In the genomic region with DNA sequence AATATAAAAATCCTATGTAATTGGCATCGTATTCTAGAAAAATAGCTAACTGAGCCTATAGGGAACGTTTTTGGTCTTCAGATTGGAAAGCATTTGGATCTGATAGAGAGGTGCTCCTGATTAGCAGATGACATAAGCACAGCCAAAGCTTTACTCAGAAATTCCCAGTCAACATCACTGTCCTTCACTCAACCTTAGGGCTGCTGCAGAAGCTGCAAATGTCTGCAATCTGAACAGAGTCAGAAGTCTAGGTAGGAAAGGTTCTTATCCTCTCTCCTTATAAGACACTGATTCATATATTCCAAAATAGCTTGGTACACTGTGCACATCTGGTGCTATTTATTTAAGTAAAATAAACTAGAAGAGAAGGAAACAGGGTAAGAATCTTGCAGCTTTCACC, we compare ENCODE assay signal across 21 cellular contexts.
"Had no signal": no experiment of that assay in that cellular context is flagged by ENCODE, and none has a peak within 500 bp of the region (broad histone marks: within the 10 kb centered on the region; RNA-seq: fewer than 3 reads in every experiment).

No MANE protein-coding gene starts in this region.

- H3K4me1 Mint-ChIP-seq: mesothelial cell of epicardium had no signal

- H3K4me3 ChIP-seq: esophagus squamous epithelium, lower lobe of right lung, pancreas, right lobe of liver, suprapubic skin, thyroid gland had no signal

- H3K27ac Mint-ChIP-seq: dendritic cell treated with granulocyte-macrophage colony-stimulating factor and Interleukin-4, amounts not matched to agents 40 ng/mL and 50 ng/mL, for 4 days; memory B cell; mesothelial cell of epicardium; natural killer cell treated with Interleukin-12 subunit alpha and Interleukin-12 subunit beta and Interleukin-15 and Interleukin-18, amount 100 ng/mL, for 72 hours; progenitor cell of endocrine pancreas; type B pancreatic cell had no signal

- H3K27me3 Mint-ChIP-seq: dendritic cell treated with granulocyte-macrophage colony-stimulating factor and Interleukin-4, amounts not matched to agents 40 ng/mL and 50 ng/mL, for 4 days; memory B cell; natural killer cell treated with Interleukin-12 subunit alpha and Interleukin-12 subunit beta and Interleukin-15 and Interleukin-18, amount 100 ng/mL, for 72 hours; progenitor cell of endocrine pancreas; type B pancreatic cell had no signal

- H3K27ac ChIP-seq: esophagus squamous epithelium, lower lobe of right lung, pancreas, right lobe of liver, suprapubic skin, thyroid gland had no signal

- H3K36me3 ChIP-seq: pancreas had no signal

- ATAC-seq: left lobe of liver; lower lobe of right lung; natural killer cell treated with Interleukin-12 subunit alpha and Interleukin-12 subunit beta and Interleukin-15 and Interleukin-18, amount 100 ng/mL, for 72 hours; pancreas; right lobe of liver; stimulated activated effector memory CD8-positive, alpha-beta T cell treated with anti-CD3 and anti-CD28 coated beads, Interleukin-12 subunit alpha, Interleukin-12 subunit beta, amount 100 ng/mL, for 72 hours; stimulated activated naive CD8-positive, alpha-beta T cell treated with anti-CD3 and anti-CD28 coated beads, Interleukin-15, Interleukin-2, amounts not matched to agents 100 U/mL and 50 U/mL, for 24 hours had no signal

- H3K4me1 ChIP-seq: esophagus squamous epithelium, lower lobe of right lung, pancreas, right lobe of liver, suprapubic skin, thyroid gland had no signal

- H3K4me3 Mint-ChIP-seq: dendritic cell treated with granulocyte-macrophage colony-stimulating factor and Interleukin-4, amounts not matched to agents 40 ng/mL and 50 ng/mL, for 4 days; memory B cell; mesothelial cell of epicardium; natural killer cell treated with Interleukin-12 subunit alpha and Interleukin-12 subunit beta and Interleukin-15 and Interleukin-18, amount 100 ng/mL, for 72 hours; stimulated activated effector memory CD8-positive, alpha-beta T cell treated with anti-CD3 and anti-CD28 coated beads, Interleukin-12 subunit alpha, Interleukin-12 subunit beta, amount 100 ng/mL, for 72 hours; type B pancreatic cell had no signal

- DNase-seq: esophagus squamous epithelium; foreskin melanocyte; hippocampal formation; kidney glomerular epithelial cell; lower lobe of right lung; occipital lobe; pancreas; right lobe of liver; stimulated activated CD4-positive, alpha-beta T cell treated with anti-CD3 and anti-CD28 coated beads, Interleukin-4, amount 100 ng/mL, for 1 hour; stimulated activated CD8-positive, alpha-beta memory T cell treated with anti-CD3 and anti-CD28 coated beads, Interleukin-4, amount 100 ng/mL, for 48 hours; stimulated activated naive CD8-positive, alpha-beta T cell treated with anti-CD3 and anti-CD28 coated beads, Interleukin-15, Interleukin-2, amounts not matched to agents 100 U/mL and 50 U/mL, for 24 hours; thyroid gland had no signal

- H3K9me3 ChIP-seq: esophagus squamous epithelium, lower lobe of right lung, pancreas, right lobe of liver, suprapubic skin, thyroid gland had no signal

- H3K9me3 Mint-ChIP-seq: dendritic cell treated with granulocyte-macrophage colony-stimulating factor and Interleukin-4, amounts not matched to agents 40 ng/mL and 50 ng/mL, for 4 days; memory B cell; mesothelial cell of epicardium; natural killer cell treated with Interleukin-12 subunit alpha and Interleukin-12 subunit beta and Interleukin-15 and Interleukin-18, amount 100 ng/mL, for 72 hours; stimulated activated effector memory CD8-positive, alpha-beta T cell treated with anti-CD3 and anti-CD28 coated beads, Interleukin-12 subunit alpha, Interleukin-12 subunit beta, amount 100 ng/mL, for 72 hours; type B pancreatic cell had no signal

- H3K27me3 ChIP-seq: esophagus squamous epithelium, pancreas, right lobe of liver, suprapubic skin, thyroid gland had no signal
